Comparison of ENCODE assay signal across 2 cellular contexts in the genomic region with DNA sequence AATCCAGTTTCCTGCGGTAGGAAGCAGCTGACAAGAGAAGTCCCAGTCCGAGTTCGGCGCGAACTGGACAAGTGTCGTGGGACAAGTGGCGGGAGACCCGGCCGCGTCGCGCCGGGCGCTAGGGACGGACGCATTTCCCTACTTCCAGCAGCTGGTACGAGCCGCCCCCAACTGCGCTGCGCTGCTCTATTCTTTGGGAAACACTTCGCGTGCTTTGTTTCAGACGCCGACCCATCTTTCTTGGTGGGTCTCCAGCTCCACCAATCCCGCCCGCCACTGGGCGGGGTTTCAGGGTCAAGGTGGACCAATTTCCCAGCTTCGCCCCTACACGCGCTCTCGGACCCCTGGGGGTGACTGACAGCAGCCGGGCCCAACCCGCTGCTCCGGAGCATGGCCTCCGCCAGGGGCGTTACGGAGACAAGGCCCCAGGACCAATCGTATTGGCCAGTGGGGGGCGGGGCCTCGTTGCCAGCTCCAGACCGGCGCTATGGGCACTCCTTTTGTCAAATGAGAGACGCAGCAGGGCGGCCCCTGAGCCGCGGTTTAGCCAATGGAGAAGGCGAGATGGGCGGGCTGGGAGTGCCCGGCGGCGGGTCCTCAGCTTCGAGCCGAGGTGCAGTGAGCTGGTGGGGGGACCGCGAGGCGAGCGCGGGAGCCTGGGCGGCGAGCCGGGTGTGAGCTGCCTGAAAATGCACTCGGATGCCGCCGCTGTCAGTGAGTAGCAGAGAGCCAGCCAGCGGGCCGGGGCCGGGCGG.
TF ChIP-seq lines count a peak whose summit lies in the region.

A gene (plus strand): TSS at position 600 of the 755 bp plus-strand sequence. CDS start 90 bp downstream, at position 690.

TF ChIP-seq in IMR-90, 13 proteins besides CTCF, POLR2A, EP300 and RAD21:
- TF ChIP-seq CHD1 (IDR thresholded peaks at IDR 0.05; ENCODE audit: low read depth, low read length) (no peak), SMC3 (IDR thresholded peaks at IDR 0.05; ENCODE audit: low read depth, low read length) (no peak), MAZ (IDR thresholded peaks at IDR 0.05; ENCODE audit: borderline replicate concordance, low read depth, low read length) (peak; percentile 7; the same call in 1 of the 2 replicates), CEBPB (IDR thresholded peaks at IDR 0.05; ENCODE audit: low read depth, low read length) (no peak), MXI1 (IDR thresholded peaks at IDR 0.05; ENCODE audit: borderline replicate concordance, low read depth, low read length) (peak; percentile 60; the same call in 1 of the 2 replicates), RFX5 (IDR thresholded peaks at IDR 0.05; ENCODE audit: low read depth, low read length) (no peak), FOS (IDR thresholded peaks at IDR 0.05; ENCODE audit: low read depth, low read length) (peak; percentile 54; the same call in 1 of the 2 replicates)
- TF ChIP-seq, protein P1, sequence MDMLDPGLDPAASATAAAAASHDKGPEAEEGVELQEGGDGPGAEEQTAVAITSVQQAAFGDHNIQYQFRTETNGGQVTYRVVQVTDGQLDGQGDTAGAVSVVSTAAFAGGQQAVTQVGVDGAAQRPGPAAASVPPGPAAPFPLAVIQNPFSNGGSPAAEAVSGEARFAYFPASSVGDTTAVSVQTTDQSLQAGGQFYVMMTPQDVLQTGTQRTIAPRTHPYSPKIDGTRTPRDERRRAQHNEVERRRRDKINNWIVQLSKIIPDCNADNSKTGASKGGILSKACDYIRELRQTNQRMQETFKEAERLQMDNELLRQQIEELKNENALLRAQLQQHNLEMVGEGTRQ (IDR thresholded peaks at IDR 0.05; ENCODE audit: low read depth, low read length), result no peak

TF ChIP-seq in endothelial cell of umbilical vein, 7 proteins besides CTCF, POLR2A, EP300 and RAD21:
- peak; percentile 4 for TF ChIP-seq MYC (IDR thresholded peaks at IDR 0.05; ENCODE audit: low read depth, low read length)
- TF ChIP-seq GATA2 (IDR thresholded peaks at IDR 0.05; ENCODE audit: insufficient read depth, insufficient read length, low read depth, low read length), result no peak
- no peak for TF ChIP-seq EZH2 (IDR thresholded peaks at IDR 0.05; ENCODE audit: borderline replicate concordance, low read depth, low read length, severe bottlenecking)
